8 cellular contexts compared by ENCODE assay signal in genomic region chr1:224434447-224435317, GRCh38. TPM values are rescaled to one million over a fixed set of nuclear protein-coding genes. Genes with fewer than 3 reads are reported as not detected.
DNase-seq lines count a peak whose midpoint lies in the region; ATAC-seq and TF ChIP-seq lines count a peak whose summit lies in the region.

WDR26 (minus strand) TSS chr1:224434797.

- H3K36me3 ChIP-seq in esophagus (ENCODE audit: control insufficient read depth in 2 of 2, insufficient read depth in 2 of 2, low read length in 1 of 2) (no peaks in the 10 kb centered on the region), mucosa of stomach (ENCODE audit: control insufficient read depth, insufficient read depth, low read length) (no peaks in the 10 kb centered on the region)

- peak within 1 kb of the TSS; percentile 83 to 92 for H3K4me3 ChIP-seq in esophagus (ENCODE audit: low read depth in 1 of 2, low read length in 2 of 2)
- H3K4me3 ChIP-seq in mucosa of stomach (ENCODE audit: low read length), result peak within 1 kb of the TSS; percentile 96

- H3K9ac ChIP-seq in mucosa of stomach (ENCODE audit: low read length), result peak within 1 kb of the TSS; percentile 87

- H3K27ac ChIP-seq in esophagus (ENCODE audit: low read depth in 2 of 2, low read length in 1 of 2), result peak within 1 kb of the TSS; percentile 96 to 99

- H3K27me3 ChIP-seq in esophagus (ENCODE audit: control insufficient read depth in 1 of 2, insufficient read depth in 2 of 2, low read length in 2 of 2), result no peaks in the 10 kb centered on the region
- H3K27me3 ChIP-seq in mucosa of stomach (ENCODE audit: control insufficient read depth, insufficient read depth, low read length), result no peaks in the 10 kb centered on the region

- peak; percentile 89 for ATAC-seq in GM21528 (IDR thresholded peaks at IDR 0.05; ENCODE audit: low FRiP score, unreplicated experiment)

- H3K9me3 ChIP-seq in esophagus (ENCODE audit: control insufficient read depth in 2 of 2, insufficient read depth in 1 of 2, low read depth in 1 of 2, low read length in 1 of 2) (no peaks in the 10 kb centered on the region), mucosa of stomach (ENCODE audit: control insufficient read depth, low read length) (no peaks in the 10 kb centered on the region)

- peak; percentile 94 for DNase-seq in DMS53 (lab: John Stamatoyannopoulos, UW)
- peak; percentile 95 for DNase-seq in HuH-7.5 (ENCODE audit: low spot score)
- peak; percentile 80 for DNase-seq in activated T-cell treated with anti-CD3 and anti-CD28 coated beads, Interleukin-2, amount 50 U/mL, for 1 hour
- peak; percentile 52 to 55 for DNase-seq in stimulated activated CD8-positive, alpha-beta memory T cell treated with anti-CD3 and anti-CD28 coated beads, Interleukin-7, amount 100 ng/mL, for 1 hour (ENCODE audit: low read depth in 2 of 2)

- H3K4me1 ChIP-seq in esophagus (ENCODE audit: control insufficient read depth in 2 of 2, insufficient read depth in 2 of 2, low read length in 1 of 2) (peaks cover 0 to 2% of the 10 kb centered on the region in 2 donors), mucosa of stomach (ENCODE audit: control insufficient read depth, insufficient read depth, low read length) (peaks cover 22% of the 10 kb centered on the region)

- 1 to 2% methylated on average over 25 to 53 of the region's 70 CpGs for WGBS in esophagus, 2 donors

TF ChIP-seq in PFSK-1, 5 proteins besides CTCF, POLR2A, EP300 and RAD21:
- TF ChIP-seq REST (IDR thresholded peaks at IDR 0.05; ENCODE audit: insufficient read depth in 1 of 2, low read depth in 2 of 2, low read length in 2 of 2), result 0 out of 4 replicates have a peak, but pooled peaks of 1 of the 2 experiments have one; percentile 32
- peak; percentile 99 for TF ChIP-seq SIN3A (IDR thresholded peaks at IDR 0.05; ENCODE audit: borderline replicate concordance, insufficient read depth, low read length)
- TF ChIP-seq TAF1 (IDR thresholded peaks at IDR 0.05; ENCODE audit: borderline replicate concordance, insufficient read depth, low read length), result peak; percentile 85
- peak; percentile 79 for TF ChIP-seq POLR2AphosphoS5 (IDR thresholded peaks at IDR 0.05; ENCODE audit: low read depth, low read length)
- TF ChIP-seq FOXP2 (optimal IDR thresholded peaks at IDR 0.05; ENCODE audit: borderline replicate concordance, extremely low read depth, extremely low read length, insufficient read depth), result no peak

RNA-seq across cellular contexts. Expression of gene WDR26, which starts in this region (rescaled TPM):
- polyA plus RNA-seq in PFSK-1 (2012; ENCODE audit: insufficient read length, low read depth), result 30.2 TPM
- 10 to 100 TPM; 43.1 to 63.7 TPM for polyA plus RNA-seq in esophagus

Comparison
In these comparisons a context has a peak if more than half of its experiments do, and no peak if none do; other contexts are left out.
1. Peak in every context shown above with its lines: DNase-seq, ATAC-seq, H3K4me3 ChIP-seq and H3K27ac ChIP-seq.